Comparison of ENCODE assay signal across 14 cellular contexts in genomic region chr3:168977696-168978374, GRCh38.
A peak's percentile ranks its signal among the peaks of the same experiment; 100 is the strongest.
DNase-seq lines count a peak whose midpoint lies in the region; TF ChIP-seq lines count a peak whose summit lies in the region.
"Had no signal": no experiment of that assay in that cellular context is flagged by ENCODE, and none has a peak within 500 bp of the region (broad histone marks: within the 10 kb centered on the region; RNA-seq: fewer than 3 reads in every experiment).

No MANE protein-coding gene starts in this region.

- in situ Hi-C loops in KBM-7 (cut with MboI; ENCODE audit: low pct_unique_long_range_greater_than_20kb, low sequenced_read_pairs), result no loop called here

- no peaks in the 10 kb centered on the region for H3K79me2 ChIP-seq in fibroblast of lung (ENCODE audit: control insufficient read depth, insufficient read depth, low read length)
- H3K79me2 ChIP-seq in osteoblast (ENCODE audit: insufficient read depth, low read length), result no peaks in the 10 kb centered on the region
- H3K79me2 ChIP-seq in PC-9 (ENCODE audit: low read depth), result no peaks in the 10 kb centered on the region

- POLR2A ChIA-PET in PC-9 (lab: Charles Lee; ENCODE audit: unreplicated experiment), result no interaction called here

- H3K4me3 ChIP-seq in fibroblast of lung (replicated peaks in 1 of 4; ENCODE audit: control extremely low read depth in 1 of 4, insufficient read depth in 1 of 4, low read depth in 3 of 4, low read length in 4 of 4) (no peak overlapping the region), osteoblast (ENCODE audit: insufficient read depth, low read length) (no peak overlapping the region), PC-9 (no peak overlapping the region)
- H3K4me3 ChIP-seq: tibial nerve had no signal

- DNase-seq in DMS 273 treated with DMSO at 0.1 percent for 48 hours (lab: John Stamatoyannopoulos, UW), result peak; percentile 91
- DNase-seq in NCI-H524 treated with DMSO at 0.1 percent for 48 hours (lab: John Stamatoyannopoulos, UW), result peak; percentile 31
- peak; percentile 70 to 88 for DNase-seq in fibroblast of lung (ENCODE audit: low read depth in 2 of 2)
- DNase-seq in osteoblast (ENCODE audit: insufficient read length, low spot score, missing footprints), result peak; percentile 27
- no peak for DNase-seq in middle frontal gyrus (ENCODE audit: extremely low spot score, low spot score)
- DNase-seq in stimulated activated CD4-positive, alpha-beta T cell treated with anti-CD3 and anti-CD28 coated beads, Interleukin-4, amount 100 ng/mL, for 1 hour, result no peak
- DNase-seq in KBM-7, result no peak
- DNase-seq in PC-9, result no peak
- DNase-seq: activated CD8-positive, alpha-beta T cell treated with anti-CD3 and anti-CD28 coated beads, Interleukin-2, amount 10 ng/mL, durations not matched to agents 7 days and 5 days; activated effector memory CD4-positive, alpha-beta T cell treated with anti-CD3 and anti-CD28 coated beads, Interleukin-2, amount 50 U/mL, for 16 hours; brain microvascular endothelial cell; hippocampal formation; NCI-H2081 treated with DMSO at 0.1 percent for 48 hours had no signal

- BruUV-seq in PC-9 (replicated peaks; lab: Mats Ljungman, UMichigan), result no TSS peak

- H3K9ac ChIP-seq in fibroblast of lung (ENCODE audit: insufficient read depth, low read length), result no peak overlapping the region

- no peaks in the 10 kb centered on the region for H4K20me1 ChIP-seq in fibroblast of lung (ENCODE audit: control insufficient read depth, extremely low read depth, insufficient read depth, low read length)
- no peaks in the 10 kb centered on the region for H4K20me1 ChIP-seq in osteoblast (ENCODE audit: insufficient read depth, low read length)
- H4K20me1 ChIP-seq in PC-9 (ENCODE audit: insufficient read depth), result no peaks in the 10 kb centered on the region

- peaks cover 7% of the 10 kb centered on the region for H3K9me2 ChIP-seq in PC-9 (ENCODE audit: insufficient read depth)

- TF ChIP-seq CTCF in fibroblast of lung (conservative IDR thresholded peaks at IDR 0.05 in 1 of 2, IDR thresholded peaks at IDR 0.05 in 1 of 2; ENCODE audit: low read depth in 1 of 2, low read length in 2 of 2), result no peak
- TF ChIP-seq CTCF in osteoblast (IDR thresholded peaks at IDR 0.05; ENCODE audit: extremely low read depth, low read depth, low read length), result no peak
- TF ChIP-seq CTCF in PC-9 (conservative IDR thresholded peaks at IDR 0.05), result no peak

- no peaks in the 10 kb centered on the region for H3K27me3 ChIP-seq in fibroblast of lung (ENCODE audit: control insufficient read depth, insufficient read depth, low read length)
- no peaks in the 10 kb centered on the region for H3K27me3 ChIP-seq in osteoblast (ENCODE audit: insufficient read depth, low read length)
- no peaks in the 10 kb centered on the region for H3K27me3 ChIP-seq in PC-9 (ENCODE audit: insufficient read depth, low read depth)
- H3K27me3 ChIP-seq: brain microvascular endothelial cell, tibial nerve had no signal

- no peak overlapping the region for H3K27ac ChIP-seq in fibroblast of lung (ENCODE audit: insufficient read depth, low read length)
- no peak overlapping the region for H3K27ac ChIP-seq in osteoblast (ENCODE audit: low read depth, low read length)
- no peak overlapping the region for H3K27ac ChIP-seq in PC-9
- H3K27ac ChIP-seq: brain microvascular endothelial cell, tibial nerve had no signal

- H3K4me1 ChIP-seq in fibroblast of lung (ENCODE audit: control insufficient read depth, extremely low read depth, insufficient read depth, low read length), result no peaks in the 10 kb centered on the region
- H3K4me1 ChIP-seq in osteoblast (ENCODE audit: insufficient read depth, low read length), result peaks cover 4% of the 10 kb centered on the region
- H3K4me1 ChIP-seq in PC-9 (replicated peaks; ENCODE audit: insufficient read depth), result no peaks in the 10 kb centered on the region
- H3K4me1 ChIP-seq: tibial nerve had no signal

- intact Hi-C loops in PC-9 (cut with micrococcal nuclease; ENCODE audit: unreplicated experiment), result no loop called here

- CTCF ChIA-PET in PC-9 (lab: Charles Lee), result interaction anchor here (0.8 kb wide), 1 partner anchor 348 kb away, joined by 7 read pairs; no protein-coding TSS in a partner anchor

- H2AFZ ChIP-seq in fibroblast of lung (ENCODE audit: low read length), result peak overlapping the region; percentile 75
- peak overlapping the region; percentile 38 for H2AFZ ChIP-seq in osteoblast (ENCODE audit: low read length)
- no peak overlapping the region for H2AFZ ChIP-seq in PC-9

- H3K36me3 ChIP-seq in fibroblast of lung (ENCODE audit: control insufficient read depth, insufficient read depth, low read length), result no peaks in the 10 kb centered on the region
- H3K36me3 ChIP-seq in osteoblast (ENCODE audit: insufficient read depth, low read length), result no peaks in the 10 kb centered on the region
- H3K36me3 ChIP-seq in PC-9 (ENCODE audit: low read depth), result no peaks in the 10 kb centered on the region
- H3K36me3 ChIP-seq: brain microvascular endothelial cell, tibial nerve had no signal

- H3K9me3 ChIP-seq in fibroblast of lung (ENCODE audit: control insufficient read depth, insufficient read depth, low read depth, low read length), result no peaks in the 10 kb centered on the region
- no peaks in the 10 kb centered on the region for H3K9me3 ChIP-seq in osteoblast (ENCODE audit: low read depth, low read length)
- no peaks in the 10 kb centered on the region for H3K9me3 ChIP-seq in PC-9 (ENCODE audit: insufficient read depth, low read depth)
- H3K9me3 ChIP-seq: tibial nerve had no signal

- no peaks in the 10 kb centered on the region for H3F3A ChIP-seq in PC-9 (ENCODE audit: insufficient read depth, low read depth)

- H3K4me2 ChIP-seq in fibroblast of lung (ENCODE audit: extremely low read depth, insufficient read depth, low read length), result peak overlapping the region; percentile 57
- peak overlapping the region; percentile 47 for H3K4me2 ChIP-seq in osteoblast (ENCODE audit: insufficient read depth, low read length)
- H3K4me2 ChIP-seq in PC-9, result no peak overlapping the region

Comparison
In these comparisons a context has a peak if more than half of its experiments do, and no peak if none do; other contexts are left out.
1. DNase-seq: peak in DMS 273 treated with DMSO at 0.1 percent for 48 hours (single experiment), NCI-H524 treated with DMSO at 0.1 percent for 48 hours (single experiment), fibroblast of lung (2 of 2) and osteoblast (single experiment); none in middle frontal gyrus (single experiment), stimulated activated CD4-positive, alpha-beta T cell treated with anti-CD3 and anti-CD28 coated beads, Interleukin-4, amount 100 ng/mL, for 1 hour (single experiment), KBM-7 (single experiment) and PC-9 (0 of 2).